In genomic region chr7:71506822-71507221, GRCh38 we compare ENCODE assay signal across 8 cellular contexts.
"Had no signal": no experiment of that assay in that cellular context is flagged by ENCODE, and none has a peak within 500 bp of the region (broad histone marks: within the 10 kb centered on the region; RNA-seq: fewer than 3 reads in every experiment).

No MANE protein-coding gene starts in this region.

- H3K4me3 Mint-ChIP-seq: IgD-negative memory B cell had no signal

- H3K36me3 Mint-ChIP-seq: IgD-negative memory B cell had no signal

- ATAC-seq: HepG2, K562 had no signal

- H3K4me2 ChIP-seq: KMS-11 had no signal

- H3K4me1 Mint-ChIP-seq: IgD-negative memory B cell had no signal

- H3K27me3 Mint-ChIP-seq: IgD-negative memory B cell had no signal

- H3K27ac ChIP-seq: HL-60, KMS-11 had no signal

- DNase-seq: IMR-90, KBM-7, KG1 had no signal

- H3K4me3 ChIP-seq: K562 had no signal

- H3K9ac ChIP-seq: KMS-11 had no signal

- H3K27ac Mint-ChIP-seq: IgD-negative memory B cell had no signal
